ENCODE assay signal across 9 cellular contexts in the genomic region with DNA sequence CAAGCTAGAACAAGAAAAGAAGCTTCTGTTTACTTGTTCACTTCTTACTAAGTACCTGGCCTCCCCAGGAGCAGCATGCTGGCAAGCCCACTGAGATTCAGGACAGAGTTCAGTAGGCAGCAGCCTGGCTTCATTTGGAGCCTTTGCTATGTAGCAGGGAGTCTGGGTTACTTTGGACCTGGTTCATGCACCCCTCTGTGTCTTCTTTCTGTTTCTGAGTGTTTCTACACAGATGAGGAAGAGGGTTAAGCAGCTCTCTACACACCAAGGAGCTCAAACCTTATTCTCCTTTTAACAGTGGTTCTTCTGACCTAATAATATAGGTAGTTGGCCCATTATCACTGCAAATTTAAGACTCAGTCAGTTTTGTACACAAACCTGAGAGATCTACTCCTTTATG.
DNase-seq lines count a peak whose midpoint lies in the region; ATAC-seq, FAIRE-seq and TF ChIP-seq lines count a peak whose summit lies in the region.
"Had no signal": no experiment of that assay in that cellular context is flagged by ENCODE, and none has a peak within 500 bp of the region (broad histone marks: within the 10 kb centered on the region; RNA-seq: fewer than 3 reads in every experiment).

No MANE protein-coding gene starts in this region.

- ATAC-seq in GM18858 (IDR thresholded peaks at IDR 0.05; ENCODE audit: unreplicated experiment) (peak; percentile 27), HG02642 (IDR thresholded peaks at IDR 0.05; ENCODE audit: poor library complexity, unreplicated experiment) (peak; percentile 40), GM21447 (IDR thresholded peaks at IDR 0.05; ENCODE audit: unreplicated experiment) (no peak), pancreas (no peak)

- no peak for FAIRE-seq in pancreas (lab: Jason Lieb, UNC)
- FAIRE-seq: H1 had no signal

- H3K4me1 ChIP-seq in pancreas, result peaks cover 6 to 19% (median 9%) of the 10 kb centered on the region in 3 donors

- intact Hi-C loops in pancreas (cut with DNase I), result no loop called here

- peaks cover 0 to 6% (median 0%) of the 10 kb centered on the region in 3 donors for H3K36me3 ChIP-seq in pancreas

- H3K4me3 ChIP-seq in skin epidermis, result peak overlapping the region in 1 of 7 experiments; percentile 3
- no peak overlapping the region for H3K4me3 ChIP-seq in pancreas

- peak; percentile 7 for DNase-seq in astrocyte of the hippocampus (ENCODE audit: low read depth, low spot score)
- no peak for DNase-seq in NCI-H1092 treated with DMSO at 0.1 percent for 48 hours (lab: John Stamatoyannopoulos, UW)
- no peak for DNase-seq in NCI-H187 treated with DMSO at 0.1 percent for 48 hours (lab: John Stamatoyannopoulos, UW)
- DNase-seq in pancreas, result no peak

- no peaks in the 10 kb centered on the region for H3K9me3 ChIP-seq in pancreas

- TF ChIP-seq CTCF in pancreas (IDR thresholded peaks at IDR 0.05), result no peak

- H3K27ac ChIP-seq in skin epidermis (peak overlapping the region in 18 of 21 experiments; percentile 39 to 97 (median 74)), pancreas (peak overlapping the region in 1 of 4 donors; percentile 27)

- no peaks in the 10 kb centered on the region for H3K27me3 ChIP-seq in pancreas

Comparison
In these comparisons a context has a peak if more than half of its experiments do, and no peak if none do; other contexts are left out.
1. ATAC-seq: peak in GM18858 (single experiment) and HG02642 (single experiment); none in GM21447 (single experiment) and pancreas (0 of 4).